27 cellular contexts compared by ENCODE assay signal in the genomic region with DNA sequence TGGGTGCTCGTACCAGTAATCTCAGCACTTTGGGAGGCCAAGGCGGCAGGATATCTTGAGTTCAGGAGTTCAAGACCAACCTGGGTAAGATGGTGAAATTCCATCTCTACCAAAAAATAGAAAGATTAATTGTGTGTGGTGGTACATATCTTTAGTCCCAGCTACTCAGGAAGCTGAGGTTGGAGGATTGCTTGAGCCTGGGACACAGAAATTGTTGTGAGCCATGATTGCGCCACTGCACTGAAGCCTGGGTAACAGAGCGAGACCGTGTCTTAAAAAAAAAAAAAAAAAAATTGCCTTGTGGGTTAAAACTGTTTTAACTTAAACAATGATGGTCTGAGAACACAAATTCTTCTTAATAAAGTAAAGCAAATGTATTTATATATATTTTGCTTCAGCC.
"Had no signal": no experiment of that assay in that cellular context is flagged by ENCODE, and none has a peak within 500 bp of the region (broad histone marks: within the 10 kb centered on the region; RNA-seq: fewer than 3 reads in every experiment).

No MANE protein-coding gene starts in this region.

- H3K27me3 Mint-ChIP-seq: naive thymus-derived CD8-positive, alpha-beta T cell; progenitor cell of endocrine pancreas; stimulated activated naive B cell treated with anti-CD40 and anti-IgM and Interleukin-4, amounts not matched to agents 10 μg/mL and 1 μg/mL and 100 μg/mL, for 72 hours had no signal

- H3K27ac ChIP-seq: left lung, lower lobe of right lung, neutrophil, ovary, skin epidermis, stomach, testis, thyroid gland, transverse colon, upper lobe of left lung, vagina had no signal

- H3K9me3 ChIP-seq: left lung, lower lobe of right lung, neutrophil, ovary, stomach, testis, thyroid gland, transverse colon, upper lobe of left lung, vagina had no signal

- H3K27ac Mint-ChIP-seq: nephron; progenitor cell of endocrine pancreas; stimulated activated naive B cell treated with anti-CD40 and anti-IgM and Interleukin-4, amounts not matched to agents 10 μg/mL and 1 μg/mL and 100 μg/mL, for 72 hours had no signal

- H3K4me1 Mint-ChIP-seq: stimulated activated naive B cell treated with anti-CD40 and anti-IgM and Interleukin-4, amounts not matched to agents 10 μg/mL and 1 μg/mL and 100 μg/mL, for 72 hours had no signal

- H3K4me3 ChIP-seq: left lung, lower lobe of right lung, ovary, skin epidermis, stomach, testis, thyroid gland, transverse colon, upper lobe of left lung, vagina had no signal

- DNase-seq: kidney; left colon; left lung; lower lobe of right lung; mammary epithelial cell; mesenchymal stem cell; naive thymus-derived CD8-positive, alpha-beta T cell; ovary; retina; right cardiac atrium; stimulated activated CD4-positive, alpha-beta T cell treated with anti-CD3 and anti-CD28 coated beads, Interleukin-12 subunit alpha, Interleukin-12 subunit beta, amount 100 ng/mL, for 4 hours; stimulated activated CD4-positive, alpha-beta T cell treated with anti-CD3 and anti-CD28 coated beads, Interleukin-15, amount 100 ng/mL, for 24 hours; stimulated activated CD4-positive, alpha-beta T cell treated with anti-CD3 and anti-CD28 coated beads, Interleukin-2, amount 100 ng/mL, for 24 hours; stimulated activated CD4-positive, alpha-beta T cell treated with anti-CD3 and anti-CD28 coated beads, Interleukin-4, amount 100 ng/mL, for 1 hour; stimulated activated naive B cell treated with anti-CD40 and anti-IgM and Interleukin-4, amounts not matched to agents 10 μg/mL and 1 μg/mL and 100 μg/mL, for 72 hours; stimulated activated naive CD8-positive, alpha-beta T cell treated with anti-CD3 and anti-CD28 coated beads, Interleukin-15, Interleukin-2, amounts not matched to agents 100 U/mL and 50 U/mL, for 24 hours; stomach; testis; thyroid gland; transverse colon; upper lobe of left lung had no signal

- H3K4me3 Mint-ChIP-seq: naive thymus-derived CD8-positive, alpha-beta T cell; nephron; neural crest cell; stimulated activated naive B cell treated with anti-CD40 and anti-IgM and Interleukin-4, amounts not matched to agents 10 μg/mL and 1 μg/mL and 100 μg/mL, for 72 hours had no signal

- H3K36me3 ChIP-seq: ovary, thyroid gland had no signal

- H3K4me1 ChIP-seq: left lung, stomach, testis, thyroid gland, transverse colon, upper lobe of left lung, vagina had no signal

- H3K9me3 Mint-ChIP-seq: neural crest cell had no signal

- H3K27me3 ChIP-seq: left lung, neutrophil, ovary, stomach, testis, thyroid gland, transverse colon, upper lobe of left lung, vagina had no signal
